1 cellular context compared by ENCODE assay signal in the genomic region with DNA sequence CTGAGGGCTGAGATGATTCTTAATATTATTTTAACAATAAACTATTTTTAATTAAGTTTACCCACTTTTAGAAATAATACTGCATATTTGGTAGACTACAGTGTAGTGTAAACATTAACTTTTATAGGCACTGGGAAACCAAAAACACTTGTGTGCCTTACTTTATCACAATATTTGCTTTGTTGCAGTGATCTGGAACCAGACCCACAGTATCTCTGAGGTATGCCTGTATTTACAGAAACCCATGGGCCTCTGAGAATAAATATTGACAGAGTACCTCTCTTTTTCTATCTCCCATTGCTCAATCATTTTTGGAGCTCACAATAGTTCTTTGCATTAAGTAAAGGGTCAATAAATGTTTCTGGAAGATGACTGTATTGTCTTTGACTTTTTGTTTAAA.
TF ChIP-seq lines count a peak whose summit lies in the region.

No MANE protein-coding gene starts in this region.

TF ChIP-seq in HepG2, 621 proteins besides CTCF, POLR2A, EP300 and RAD21 (continued from another document and continues in another):
- TF ChIP-seq, protein P1, sequence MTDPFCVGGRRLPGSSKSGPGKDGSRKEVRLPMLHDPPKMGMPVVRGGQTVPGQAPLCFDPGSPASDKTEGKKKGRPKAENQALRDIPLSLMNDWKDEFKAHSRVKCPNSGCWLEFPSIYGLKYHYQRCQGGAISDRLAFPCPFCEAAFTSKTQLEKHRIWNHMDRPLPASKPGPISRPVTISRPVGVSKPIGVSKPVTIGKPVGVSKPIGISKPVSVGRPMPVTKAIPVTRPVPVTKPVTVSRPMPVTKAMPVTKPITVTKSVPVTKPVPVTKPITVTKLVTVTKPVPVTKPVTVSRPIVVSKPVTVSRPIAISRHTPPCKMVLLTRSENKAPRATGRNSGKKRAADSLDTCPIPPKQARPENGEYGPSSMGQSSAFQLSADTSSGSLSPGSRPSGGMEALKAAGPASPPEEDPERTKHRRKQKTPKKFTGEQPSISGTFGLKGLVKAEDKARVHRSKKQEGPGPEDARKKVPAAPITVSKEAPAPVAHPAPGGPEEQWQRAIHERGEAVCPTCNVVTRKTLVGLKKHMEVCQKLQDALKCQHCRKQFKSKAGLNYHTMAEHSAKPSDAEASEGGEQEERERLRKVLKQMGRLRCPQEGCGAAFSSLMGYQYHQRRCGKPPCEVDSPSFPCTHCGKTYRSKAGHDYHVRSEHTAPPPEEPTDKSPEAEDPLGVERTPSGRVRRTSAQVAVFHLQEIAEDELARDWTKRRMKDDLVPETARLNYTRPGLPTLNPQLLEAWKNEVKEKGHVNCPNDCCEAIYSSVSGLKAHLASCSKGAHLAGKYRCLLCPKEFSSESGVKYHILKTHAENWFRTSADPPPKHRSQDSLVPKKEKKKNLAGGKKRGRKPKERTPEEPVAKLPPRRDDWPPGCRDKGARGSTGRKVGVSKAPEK (CRISPR knock-in tag; IDR thresholded peaks at IDR 0.05; ENCODE audit: borderline replicate concordance), result peak; percentile 93; the same call in 1 of the 2 replicates
- TF ChIP-seq ZNF30 (CRISPR knock-in tag; IDR thresholded peaks at IDR 0.05) (no peak), NFKBIZ (CRISPR knock-in tag; IDR thresholded peaks at IDR 0.05) (peak; percentile 95), ZNF614 (CRISPR knock-in tag; IDR thresholded peaks at IDR 0.05; ENCODE audit: borderline replicate concordance) (peak; percentile 80), MAX (IDR thresholded peaks at IDR 0.05) (peak; percentile 66), BORCS8-MEF2B (CRISPR knock-in tag; IDR thresholded peaks at IDR 0.05) (no peak), CHD2 (IDR thresholded peaks at IDR 0.05; ENCODE audit: low read depth, low read length) (no peak), MXD4 (CRISPR knock-in tag; IDR thresholded peaks at IDR 0.05) (no peak), AHR (CRISPR knock-in tag; IDR thresholded peaks at IDR 0.05) (no peak; the same call in 1 of the 2 replicates), HNF1A (IDR thresholded peaks at IDR 0.05; ENCODE audit: low read depth) (peak; percentile 96), HNF1A (CRISPR knock-in tag; IDR thresholded peaks at IDR 0.05; ENCODE audit: borderline replicate concordance) (peak; percentile 97), ZFP36 (IDR thresholded peaks at IDR 0.05; ENCODE audit: borderline replicate concordance, low read depth, low read length, partially characterized antibody) (peak; percentile 84), NFYC (CRISPR knock-in tag; IDR thresholded peaks at IDR 0.05) (peak; percentile 19; the same call in 1 of the 2 replicates), SSRP1 (CRISPR knock-in tag; IDR thresholded peaks at IDR 0.05) (no peak), SIN3A (IDR thresholded peaks at IDR 0.05; ENCODE audit: borderline replicate concordance, low read depth, low read length) (0 out of 2 replicates have a peak, but pooled peaks have one; percentile 38), ZBTB46 (CRISPR knock-in tag; IDR thresholded peaks at IDR 0.05; ENCODE audit: borderline replicate concordance) (no peak), WIZ (CRISPR knock-in tag; IDR thresholded peaks at IDR 0.05) (no peak), ZBTB39 (CRISPR knock-in tag; IDR thresholded peaks at IDR 0.05) (peak; percentile 81; the same call in 1 of the 2 replicates), ZC3H13 (CRISPR knock-in tag; IDR thresholded peaks at IDR 0.05) (no peak), ZNF790 (CRISPR knock-in tag; IDR thresholded peaks at IDR 0.05; ENCODE audit: borderline replicate concordance) (no peak), ATF1 (CRISPR knock-in tag; IDR thresholded peaks at IDR 0.05) (peak; percentile 72), SAFB2 (CRISPR knock-in tag; IDR thresholded peaks at IDR 0.05; ENCODE audit: borderline replicate concordance, low read depth) (no peak), PAX8 (CRISPR knock-in tag; IDR thresholded peaks at IDR 0.05; ENCODE audit: borderline replicate concordance) (no peak), PLSCR1 (CRISPR knock-in tag; IDR thresholded peaks at IDR 0.05; ENCODE audit: borderline replicate concordance) (no peak), ZBTB2 (CRISPR knock-in tag; IDR thresholded peaks at IDR 0.05; ENCODE audit: low read depth) (no peak), ZNF3 (CRISPR knock-in tag; IDR thresholded peaks at IDR 0.05) (no peak), ZNF230 (CRISPR knock-in tag; IDR thresholded peaks at IDR 0.05) (no peak), ZNF777 (CRISPR knock-in tag; IDR thresholded peaks at IDR 0.05) (no peak), RORA (CRISPR knock-in tag; IDR thresholded peaks at IDR 0.05) (no peak), MXI1 (IDR thresholded peaks at IDR 0.05; ENCODE audit: borderline replicate concordance, low read depth, low read length) (no peak), MBNL3 (CRISPR knock-in tag; conservative IDR thresholded peaks at IDR 0.05) (no peak), ZNF350 (CRISPR knock-in tag; IDR thresholded peaks at IDR 0.05; ENCODE audit: borderline replicate concordance, low read depth) (no peak), ZNF781 (CRISPR knock-in tag; IDR thresholded peaks at IDR 0.05; ENCODE audit: borderline replicate concordance, not compliant biosample characterization) (no peak), ZNF558 (CRISPR knock-in tag; IDR thresholded peaks at IDR 0.05; ENCODE audit: borderline replicate concordance) (no peak), ELF3 (CRISPR knock-in tag; IDR thresholded peaks at IDR 0.05) (peak; percentile 82), BRCA1 (CRISPR knock-in tag; IDR thresholded peaks at IDR 0.05) (0 out of 2 replicates have a peak, but pooled peaks have one; percentile 45), TEAD3 (CRISPR knock-in tag; optimal IDR thresholded peaks at IDR 0.05; ENCODE audit: borderline replicate concordance) (peak; percentile 85), SMAD9 (CRISPR knock-in tag; IDR thresholded peaks at IDR 0.05) (no peak), RARA (CRISPR knock-in tag; IDR thresholded peaks at IDR 0.05) (peak; percentile 92), TRIM24 (CRISPR knock-in tag; IDR thresholded peaks at IDR 0.05) (0 out of 2 replicates have a peak, but pooled peaks have one; percentile 56), RNF2 (conservative IDR thresholded peaks at IDR 0.05; ENCODE audit: low read depth) (no peak), RFX1 (IDR thresholded peaks at IDR 0.05) (no peak), MYPOP (CRISPR knock-in tag; IDR thresholded peaks at IDR 0.05) (peak; percentile 82; the same call in 1 of the 2 replicates), IKZF4 (CRISPR knock-in tag; IDR thresholded peaks at IDR 0.05; ENCODE audit: borderline replicate concordance, low read depth, not compliant biosample characterization) (no peak)
- TF ChIP-seq, protein P2, sequence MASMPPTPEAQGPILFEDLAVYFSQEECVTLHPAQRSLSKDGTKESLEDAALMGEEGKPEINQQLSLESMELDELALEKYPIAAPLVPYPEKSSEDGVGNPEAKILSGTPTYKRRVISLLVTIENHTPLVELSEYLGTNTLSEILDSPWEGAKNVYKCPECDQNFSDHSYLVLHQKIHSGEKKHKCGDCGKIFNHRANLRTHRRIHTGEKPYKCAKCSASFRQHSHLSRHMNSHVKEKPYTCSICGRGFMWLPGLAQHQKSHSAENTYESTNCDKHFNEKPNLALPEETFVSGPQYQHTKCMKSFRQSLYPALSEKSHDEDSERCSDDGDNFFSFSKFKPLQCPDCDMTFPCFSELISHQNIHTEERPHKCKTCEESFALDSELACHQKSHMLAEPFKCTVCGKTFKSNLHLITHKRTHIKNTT (CRISPR knock-in tag; IDR thresholded peaks at IDR 0.05), result no peak
- TF ChIP-seq, protein P3, sequence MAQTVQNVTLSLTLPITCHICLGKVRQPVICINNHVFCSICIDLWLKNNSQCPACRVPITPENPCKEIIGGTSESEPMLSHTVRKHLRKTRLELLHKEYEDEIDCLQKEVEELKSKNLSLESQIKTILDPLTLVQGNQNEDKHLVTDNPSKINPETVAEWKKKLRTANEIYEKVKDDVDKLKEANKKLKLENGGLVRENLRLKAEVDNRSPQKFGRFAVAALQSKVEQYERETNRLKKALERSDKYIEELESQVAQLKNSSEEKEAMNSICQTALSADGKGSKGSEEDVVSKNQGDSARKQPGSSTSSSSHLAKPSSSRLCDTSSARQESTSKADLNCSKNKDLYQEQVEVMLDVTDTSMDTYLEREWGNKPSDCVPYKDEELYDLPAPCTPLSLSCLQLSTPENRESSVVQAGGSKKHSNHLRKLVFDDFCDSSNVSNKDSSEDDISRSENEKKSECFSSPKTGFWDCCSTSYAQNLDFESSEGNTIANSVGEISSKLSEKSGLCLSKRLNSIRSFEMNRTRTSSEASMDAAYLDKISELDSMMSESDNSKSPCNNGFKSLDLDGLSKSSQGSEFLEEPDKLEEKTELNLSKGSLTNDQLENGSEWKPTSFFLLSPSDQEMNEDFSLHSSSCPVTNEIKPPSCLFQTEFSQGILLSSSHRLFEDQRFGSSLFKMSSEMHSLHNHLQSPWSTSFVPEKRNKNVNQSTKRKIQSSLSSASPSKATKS (CRISPR knock-in tag; IDR thresholded peaks at IDR 0.05), result no peak
